Comparison of ENCODE assay signal across 12 cellular contexts in genomic region chr12:121791671-121792496, GRCh38. TPM values are rescaled to one million over a fixed set of nuclear protein-coding genes. Genes with fewer than 3 reads are reported as not detected.
DNase-seq lines count a peak whose midpoint lies in the region; ATAC-seq, FAIRE-seq and TF ChIP-seq lines count a peak whose summit lies in the region.
"Had no signal": no experiment of that assay in that cellular context is flagged by ENCODE, and none has a peak within 500 bp of the region (broad histone marks: within the 10 kb centered on the region; RNA-seq: fewer than 3 reads in every experiment).

No MANE protein-coding gene starts in this region.

- no peaks in the 10 kb centered on the region for H3K27me3 Mint-ChIP-seq in activated T-cell treated with anti-CD3 and anti-CD28 coated beads, Interleukin-2, amount 50 U/mL, for 72 hours (ENCODE audit: low read depth)

- H3K4me1 ChIP-seq in lower lobe of right lung (peaks cover 92% of the 10 kb centered on the region), testis (peaks cover 34% of the 10 kb centered on the region)

- peak overlapping the region; percentile 93 to 99 for H3K4me3 Mint-ChIP-seq in activated T-cell treated with anti-CD3 and anti-CD28 coated beads, Interleukin-2, amount 50 U/mL, for 72 hours

- H3K4me1 Mint-ChIP-seq in activated T-cell treated with anti-CD3 and anti-CD28 coated beads, Interleukin-2, amount 50 U/mL, for 72 hours (ENCODE audit: low read depth): peaks cover 66% of the 10 kb centered on the region

- peaks cover 18% of the 10 kb centered on the region for H3K36me3 ChIP-seq in lower lobe of right lung
- no peaks in the 10 kb centered on the region for H3K36me3 ChIP-seq in testis (ENCODE audit: low read depth, missing control alignments)

- peak overlapping the region; percentile 91 for H3K27ac Mint-ChIP-seq in activated T-cell treated with anti-CD3 and anti-CD28 coated beads, Interleukin-2, amount 50 U/mL, for 72 hours

- WGBS in testis, 2 donors: 75 to 88% methylated on average over 5 to 13 of the region's 14 CpGs

- peak; percentile 81 for FAIRE-seq in H54 (lab: Jason Lieb, UNC)

- H3K9me3 Mint-ChIP-seq in activated T-cell treated with anti-CD3 and anti-CD28 coated beads, Interleukin-2, amount 50 U/mL, for 72 hours: no peaks in the 10 kb centered on the region

- intact Hi-C loops in lower lobe of right lung (cut with DNase I): no loop called here
- intact Hi-C loops in testis (cut with DNase I; ENCODE audit: low total_unique reads): loop anchor here (5.0 kb wide), 1 partner anchor 90 kb away; no protein-coding TSS in a partner anchor

- no peak for ATAC-seq in activated T-cell treated with anti-CD3 and anti-CD28 coated beads, Interleukin-2, amount 50 U/mL, for 72 hours (replicated peaks in 1 of 2)
- ATAC-seq in lower lobe of right lung: no peak

- peaks cover 6 to 20% of the 10 kb centered on the region in 2 donors for H3K36me3 Mint-ChIP-seq in activated T-cell treated with anti-CD3 and anti-CD28 coated beads, Interleukin-2, amount 50 U/mL, for 72 hours (ENCODE audit: insufficient read depth in 2 of 2)

- no peak for DNase-seq in H54 (ENCODE audit: insufficient read length, low spot score)
- peak; percentile 34 to 46 for DNase-seq in activated T-cell treated with anti-CD3 and anti-CD28 coated beads, Interleukin-2, amount 50 U/mL, for 72 hours
- DNase-seq in lower lobe of right lung: no peak
- DNase-seq in GM03348 (ENCODE audit: low spot score): no peak
- no peak for DNase-seq in nucleus accumbens (lab: John Stamatoyannopoulos, UW)
- no peak for DNase-seq in testis
- no peak for DNase-seq in NCI-H526 treated with DMSO at 0.1 percent for 48 hours (lab: John Stamatoyannopoulos, UW)
- DNase-seq: DMS79 treated with DMSO at 0.1 percent for 48 hours, GOT3, NCI-H345 had no signal

- TF ChIP-seq CTCF in 22Rv1 (IDR thresholded peaks at IDR 0.05): no peak
- TF ChIP-seq CTCF in lower lobe of right lung (IDR thresholded peaks at IDR 0.05): no peak
- no peak for TF ChIP-seq CTCF in testis (IDR thresholded peaks at IDR 0.05)

- peak overlapping the region; percentile 68 for H3K4me3 ChIP-seq in lower lobe of right lung
- no peak overlapping the region for H3K4me3 ChIP-seq in testis

- TF ChIP-seq POLR2A in H54 (IDR thresholded peaks at IDR 0.05; ENCODE audit: low read depth, low read length) (no peak), testis (IDR thresholded peaks at IDR 0.05) (no peak)

- H3K27me3 ChIP-seq in lower lobe of right lung (ENCODE audit: low read depth): no peaks in the 10 kb centered on the region
- H3K27me3 ChIP-seq in testis: no peaks in the 10 kb centered on the region
- H3K27me3 ChIP-seq: heart left ventricle had no signal

- H3K9me3 ChIP-seq in lower lobe of right lung (no peaks in the 10 kb centered on the region), testis (no peaks in the 10 kb centered on the region)
- H3K9me3 ChIP-seq: heart left ventricle had no signal

- peak overlapping the region; percentile 100 for H3K27ac ChIP-seq in 22Rv1
- H3K27ac ChIP-seq in lower lobe of right lung: peak overlapping the region; percentile 85
- H3K27ac ChIP-seq in testis: no peak overlapping the region

RNA-seq across cellular contexts. Expression of gene RHOF, which starts 1.6 kb away (rescaled TPM):
- 100 to 1,000 TPM; 154 to 165 TPM for total RNA-seq in activated T-cell treated with anti-CD3 and anti-CD28 coated beads, Interleukin-2, amount 50 U/mL, for 72 hours
- 28.7 TPM for total RNA-seq in lower lobe of right lung
- total RNA-seq in testis: 10 to 100 TPM; 18.0 to 20.5 TPM
- 16.9 TPM for polyA plus RNA-seq in testis (ENCODE audit: insufficient read depth, low read depth, low replicate concordance)

RNA-seq across cellular contexts. Expression of gene SETD1B, which starts 11.9 kb away (rescaled TPM):
- 10 to 100 TPM; 20.3 to 21.2 TPM for total RNA-seq in activated T-cell treated with anti-CD3 and anti-CD28 coated beads, Interleukin-2, amount 50 U/mL, for 72 hours
- total RNA-seq in lower lobe of right lung (19.7 TPM), testis (10 to 100 TPM; 23.1 to 23.3 TPM)
- 18.9 TPM for polyA plus RNA-seq in testis (ENCODE audit: insufficient read depth, low read depth, low replicate concordance)

Comparison
In these comparisons a context has a peak if more than half of its experiments do, and no peak if none do; other contexts are left out.
1. H3K27ac ChIP-seq: peak in 22Rv1 (single experiment) and lower lobe of right lung (single experiment); none in testis (0 of 2).
2. DNase-seq: peak in activated T-cell treated with anti-CD3 and anti-CD28 coated beads, Interleukin-2, amount 50 U/mL, for 72 hours (2 of 2); none in H54 (single experiment), lower lobe of right lung (single experiment), GM03348 (single experiment), nucleus accumbens (0 of 56), testis (single experiment) and NCI-H526 treated with DMSO at 0.1 percent for 48 hours (single experiment).